Comparison of ENCODE assay signal across 8 cellular contexts in the genomic region with DNA sequence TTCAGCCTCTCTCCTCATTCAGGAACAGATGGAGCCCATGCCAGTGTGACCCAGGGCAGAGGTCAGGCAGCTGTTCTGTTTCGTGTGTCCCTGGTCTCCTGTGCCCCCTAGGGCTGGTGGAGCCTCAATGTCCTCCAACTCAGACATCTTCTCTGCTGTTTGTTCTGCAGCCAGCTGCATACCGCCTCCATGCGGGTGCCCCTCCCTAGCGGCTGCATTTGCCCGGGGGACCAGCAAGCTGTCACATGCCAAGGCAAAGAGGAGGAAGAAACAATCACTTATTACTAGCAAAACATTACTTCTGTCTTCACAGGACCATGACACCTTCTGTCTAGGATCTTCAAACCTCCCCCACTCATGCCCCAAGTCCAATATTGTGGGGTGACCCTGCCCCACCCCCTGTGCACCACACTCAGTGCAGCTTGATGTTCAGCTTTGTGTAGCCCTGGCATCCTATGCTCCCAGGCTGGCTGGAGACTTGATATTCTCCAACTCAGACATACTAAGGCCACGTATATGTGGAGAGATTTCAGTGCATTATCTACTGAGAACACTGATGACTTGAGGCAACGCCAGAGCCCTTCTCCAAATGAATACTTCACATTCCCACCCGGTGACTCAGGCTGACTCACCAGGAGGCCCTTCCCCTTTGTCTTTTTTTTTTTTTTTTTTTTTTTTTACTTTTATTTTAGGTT.
A peak's percentile ranks its signal among the peaks of the same experiment; 100 is the strongest.
DNase-seq lines count a peak whose midpoint lies in the region; ATAC-seq and TF ChIP-seq lines count a peak whose summit lies in the region.

No MANE protein-coding gene starts in this region.

- DNase-seq in Caco-2 (peak; percentile 90 to 94), M059J (ENCODE audit: low read depth) (peak; percentile 93), dermis blood vessel endothelial cell (peak; percentile 98), mesendoderm (peak; percentile 98), NCI-H774 (lab: John Stamatoyannopoulos, UW) (no peak), stomach (no peak), transverse colon (no peak)

- CTCF ChIA-PET in Caco-2 (lab: Charles Lee): interaction anchor here (0.6 to 1.3 kb wide), 5 partner anchors 15 to 454 kb away, joined by 3 to 5 read pairs (median 3); no protein-coding TSS in a partner anchor

- peaks cover 31% of the 10 kb centered on the region for H3K4me1 Mint-ChIP-seq in Caco-2 (ENCODE audit: low read depth, unreplicated experiment)

- peak overlapping the region; percentile 2 for H2AK5ac ChIP-seq in mesendoderm (ENCODE audit: low read length)

- peak overlapping the region; percentile 79 for H3K56ac ChIP-seq in mesendoderm (ENCODE audit: low read length)

- BruUV-seq in Caco-2 (replicated peaks; lab: Mats Ljungman, UMichigan): TSS peak; percentile 95

- H3K4ac ChIP-seq in mesendoderm (ENCODE audit: low read depth, low read length): no peak overlapping the region

- no peak for TF ChIP-seq POLR2A in stomach (IDR thresholded peaks at IDR 0.05)
- no peak for TF ChIP-seq POLR2A in transverse colon (IDR thresholded peaks at IDR 0.05)

- WGBS in mesendoderm (ENCODE audit: extremely low coverage, insufficient coverage, low lambda C conversion rate): no CpG with 5 or more reads among the region's 8 CpGs
- 20 to 26% (median 24%) methylated on average over 8 of the region's 8 CpGs for WGBS in stomach, 5 donors
- WGBS in transverse colon (ENCODE audit: low coverage in 1 of 2), 2 donors: 7 to 29% methylated on average over 2 to 8 of the region's 8 CpGs

- no peak overlapping the region for H4K5ac ChIP-seq in mesendoderm (ENCODE audit: low read length)

- H4K8ac ChIP-seq in mesendoderm (ENCODE audit: low read depth, low read length): no peak overlapping the region

- H3K36me3 Mint-ChIP-seq in Caco-2 (ENCODE audit: insufficient read depth, unreplicated experiment): no peaks in the 10 kb centered on the region

- no peaks in the 10 kb centered on the region for H3K79me1 ChIP-seq in mesendoderm (ENCODE audit: low read length)

- no peak overlapping the region for H2BK15ac ChIP-seq in mesendoderm (replicated peaks; ENCODE audit: low read depth)

- H3K27ac Mint-ChIP-seq in Caco-2 (ENCODE audit: unreplicated experiment): peak overlapping the region; percentile 91

- H3K9me3 Mint-ChIP-seq in Caco-2 (ENCODE audit: unreplicated experiment): peaks cover 12% of the 10 kb centered on the region

- H3K27ac ChIP-seq in mesendoderm (ENCODE audit: low read depth, low read length) (peak overlapping the region; percentile 59), stomach (no peak overlapping the region), transverse colon (no peak overlapping the region)

- no peak for ATAC-seq in HG03354 (IDR thresholded peaks at IDR 0.05; ENCODE audit: poor library complexity, severe bottlenecking, unreplicated experiment)

- no peaks in the 10 kb centered on the region for H3K79me2 ChIP-seq in mesendoderm (ENCODE audit: control insufficient read depth, insufficient read depth, low read length)

- TF ChIP-seq EP300 in stomach (IDR thresholded peaks at IDR 0.05) (no peak), transverse colon (IDR thresholded peaks at IDR 0.05; ENCODE audit: low read depth) (no peak)

- peaks cover 47% of the 10 kb centered on the region for H3K4me1 ChIP-seq in Caco-2
- peaks cover 6% of the 10 kb centered on the region for H3K4me1 ChIP-seq in mesendoderm (ENCODE audit: control insufficient read depth, low read depth, low read length)
- peaks cover 0 to 9% (median 2%) of the 10 kb centered on the region in 4 donors for H3K4me1 ChIP-seq in stomach
- no peaks in the 10 kb centered on the region for H3K4me1 ChIP-seq in transverse colon

- H3K4me3 ChIP-seq in Caco-2 (ENCODE audit: low read depth, low read length) (no peak overlapping the region), mesendoderm (ENCODE audit: low read length) (no peak overlapping the region), stomach (no peak overlapping the region), transverse colon (no peak overlapping the region)

- H3K4me2 ChIP-seq in mesendoderm (ENCODE audit: low read length): no peak overlapping the region

- H3K4me3 Mint-ChIP-seq in Caco-2 (ENCODE audit: unreplicated experiment): peak overlapping the region; percentile 30

- no peaks in the 10 kb centered on the region for H3K36me3 ChIP-seq in Caco-2 (ENCODE audit: control insufficient read depth, insufficient read depth, low read length)
- no peaks in the 10 kb centered on the region for H3K36me3 ChIP-seq in mesendoderm (ENCODE audit: control insufficient read depth, insufficient read depth, low read length)
- no peaks in the 10 kb centered on the region for H3K36me3 ChIP-seq in stomach
- H3K36me3 ChIP-seq in transverse colon: no peaks in the 10 kb centered on the region

- no peaks in the 10 kb centered on the region for H3K27me3 Mint-ChIP-seq in Caco-2 (ENCODE audit: insufficient read depth, unreplicated experiment)

- H3K27me3 ChIP-seq in Caco-2 (replicated peaks; ENCODE audit: control insufficient read depth, insufficient read depth, low read length) (no peaks in the 10 kb centered on the region), mesendoderm (ENCODE audit: insufficient read depth, low read length, poor library complexity) (no peaks in the 10 kb centered on the region), stomach (no peaks in the 10 kb centered on the region), transverse colon (no peaks in the 10 kb centered on the region)

- no peak overlapping the region for H2BK120ac ChIP-seq in mesendoderm (ENCODE audit: low read depth, low read length)

- H2BK5ac ChIP-seq in mesendoderm (ENCODE audit: low read length): peak overlapping the region; percentile 61

- in situ Hi-C loops in transverse colon (cut with MboI; ENCODE audit: low pct_ligation_motif_present in 1 of 4, low pct_unique_long_range_greater_than_20kb in 1 of 4, low sequenced_read_pairs in 3 of 4): no loop called here

- POLR2A ChIA-PET in Caco-2 (lab: Charles Lee): interaction anchor here (0.6 kb wide), 1 partner anchor 182 kb away, joined by 9 read pairs; no protein-coding TSS in a partner anchor

- TF ChIP-seq CTCF in Caco-2 (IDR thresholded peaks at IDR 0.05; ENCODE audit: insufficient read depth in 1 of 2, low read depth in 1 of 2, low read length in 1 of 2, severe bottlenecking in 1 of 2, unreplicated experiment in 1 of 2): peak; percentile 11 to 19
- TF ChIP-seq CTCF in stomach (IDR thresholded peaks at IDR 0.05): no peak
- no peak for TF ChIP-seq CTCF in transverse colon (IDR thresholded peaks at IDR 0.05)

- H3K9me3 ChIP-seq in Caco-2: no peaks in the 10 kb centered on the region
- no peaks in the 10 kb centered on the region for H3K9me3 ChIP-seq in stomach
- no peaks in the 10 kb centered on the region for H3K9me3 ChIP-seq in transverse colon

- intact Hi-C loops in Caco-2 (cut with micrococcal nuclease; ENCODE audit: unreplicated experiment) (loop anchor here (1.0 to 2.0 kb wide), 5 partner anchors 14 to 62 kb away; no protein-coding TSS in a partner anchor), stomach (cut with DNase I; ENCODE audit: low total_unique reads) (no loop called here), transverse colon (cut with DNase I; ENCODE audit: low total_unique reads) (no loop called here)

- H3K23ac ChIP-seq in mesendoderm (ENCODE audit: low read length): peak overlapping the region; percentile 31

- H3K9ac ChIP-seq in mesendoderm (ENCODE audit: low read length): no peak overlapping the region

- H3K18ac ChIP-seq in mesendoderm (ENCODE audit: low read length): peak overlapping the region; percentile 1

Comparison
In these comparisons a context has a peak if more than half of its experiments do, and no peak if none do; other contexts are left out.
1. DNase-seq: peak in Caco-2 (2 of 2), M059J (single experiment), dermis blood vessel endothelial cell (single experiment) and mesendoderm (single experiment); none in NCI-H774 (single experiment), stomach (single experiment) and transverse colon (single experiment).
2. CTCF ChIP-seq: peak in Caco-2 (2 of 2); none in stomach (0 of 7) and transverse colon (0 of 5).